Comparison of ENCODE assay signal across 8 cellular contexts in the genomic region with DNA sequence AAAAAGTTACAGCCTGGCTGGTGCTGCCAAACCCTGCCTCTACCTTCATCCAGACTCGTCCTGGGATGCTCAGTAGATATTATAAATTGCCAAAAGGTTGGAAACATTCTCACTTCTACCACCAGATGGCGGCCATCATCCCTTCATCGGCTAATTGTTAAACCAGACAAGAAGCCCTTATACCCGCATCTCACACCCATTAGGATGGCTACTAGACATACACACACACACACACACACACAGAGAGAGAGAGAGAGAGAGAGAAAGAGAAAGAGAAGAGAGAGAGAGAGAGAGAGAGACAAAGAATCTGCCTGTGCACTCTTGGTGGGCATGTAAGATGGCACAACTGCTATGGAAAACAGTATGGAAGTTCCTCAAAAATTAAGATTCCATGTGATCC. TPM values are rescaled to one million over a fixed set of nuclear protein-coding genes. Genes with fewer than 3 reads are reported as not detected.
DNase-seq lines count a peak whose midpoint lies in the region; ATAC-seq and TF ChIP-seq lines count a peak whose summit lies in the region.

No MANE protein-coding gene starts in this region.

- no TSS peak for BruUV-seq in PC-9 (replicated peaks; lab: Mats Ljungman, UMichigan)

- H3K27ac Mint-ChIP-seq in IgD-negative memory B cell, result peak overlapping the region; percentile 49 to 90 (median 55)

- H3K4me1 ChIP-seq in PC-9 (replicated peaks; ENCODE audit: insufficient read depth) (no peaks in the 10 kb centered on the region), transverse colon (no peaks in the 10 kb centered on the region)

- POLR2A ChIA-PET in PC-9 (lab: Charles Lee; ENCODE audit: unreplicated experiment), result no interaction called here

- in situ Hi-C loops in transverse colon (cut with MboI; ENCODE audit: low pct_ligation_motif_present in 1 of 4, low pct_unique_long_range_greater_than_20kb in 1 of 4, low sequenced_read_pairs in 3 of 4), result no loop called here

- H3K36me3 ChIP-seq in PC-9 (ENCODE audit: low read depth) (no peaks in the 10 kb centered on the region), transverse colon (no peaks in the 10 kb centered on the region)

- H4K20me1 ChIP-seq in PC-9 (ENCODE audit: insufficient read depth), result no peaks in the 10 kb centered on the region

- H3K9me3 ChIP-seq in PC-9 (ENCODE audit: insufficient read depth, low read depth), result no peaks in the 10 kb centered on the region
- no peaks in the 10 kb centered on the region for H3K9me3 ChIP-seq in transverse colon

- TF ChIP-seq CTCF in PC-9 (conservative IDR thresholded peaks at IDR 0.05), result peak; percentile 84
- TF ChIP-seq CTCF in fibroblast of pulmonary artery (IDR thresholded peaks at IDR 0.05; ENCODE audit: low read length, missing control alignments), result peak; percentile 69
- TF ChIP-seq CTCF in transverse colon (IDR thresholded peaks at IDR 0.05), result peak; percentile 61 to 75 (median 66)

- peaks cover 15 to 24% (median 17%) of the 10 kb centered on the region in 3 donors for H3K4me1 Mint-ChIP-seq in IgD-negative memory B cell

- no peak overlapping the region for H3K4me3 ChIP-seq in PC-9
- H3K4me3 ChIP-seq in fibroblast of pulmonary artery (replicated peaks; ENCODE audit: low read depth, low read length), result no peak overlapping the region
- no peak overlapping the region for H3K4me3 ChIP-seq in transverse colon

- H3K4me3 Mint-ChIP-seq in IgD-negative memory B cell, result peak overlapping the region in 3 of 4 donors; percentile 1 to 17 (median 8)

- H3K27ac ChIP-seq in PC-9 (no peak overlapping the region), transverse colon (no peak overlapping the region)

- H3K27me3 ChIP-seq in PC-9 (ENCODE audit: insufficient read depth, low read depth), result no peaks in the 10 kb centered on the region
- peaks cover 6% of the 10 kb centered on the region for H3K27me3 ChIP-seq in transverse colon

- H3K9me3 Mint-ChIP-seq in IgD-negative memory B cell, result no peaks in the 10 kb centered on the region

- intact Hi-C loops in PC-9 (cut with micrococcal nuclease; ENCODE audit: unreplicated experiment), result loop anchor here (1.0 to 10.0 kb wide), 5 partner anchors 58 to 1175 kb away; partner anchors contain the start of genes C1QBP and NUP88
- intact Hi-C loops in transverse colon (cut with DNase I; ENCODE audit: low total_unique reads), result no loop called here

- no peaks in the 10 kb centered on the region for H3K79me2 ChIP-seq in PC-9 (ENCODE audit: low read depth)

- TF ChIP-seq POLR2A in transverse colon (IDR thresholded peaks at IDR 0.05), result no peak

- no peaks in the 10 kb centered on the region for H3K27me3 Mint-ChIP-seq in IgD-negative memory B cell

- CTCF ChIA-PET in PC-9 (lab: Charles Lee), result interaction anchor here (0.6 to 0.7 kb wide), 4 partner anchors 62 to 304 kb away, joined by 3 to 7 read pairs (median 4); no protein-coding TSS in a partner anchor

- no peaks in the 10 kb centered on the region for H3K9me2 ChIP-seq in PC-9 (ENCODE audit: insufficient read depth)

- no peak for TF ChIP-seq EP300 in transverse colon (IDR thresholded peaks at IDR 0.05; ENCODE audit: low read depth)

- no peak for ATAC-seq in HG03442 (IDR thresholded peaks at IDR 0.05; ENCODE audit: unreplicated experiment)

- H2AFZ ChIP-seq in PC-9, result no peak overlapping the region

- H3F3A ChIP-seq in PC-9 (ENCODE audit: insufficient read depth, low read depth), result no peaks in the 10 kb centered on the region

- no peak overlapping the region for H3K4me2 ChIP-seq in PC-9

- peak; percentile 59 for DNase-seq in D341Med (ENCODE audit: low spot score)
- DNase-seq in PC-9, result peak; percentile 59
- DNase-seq in activated T-cell treated with anti-CD3 and anti-CD28 coated beads, Interleukin-2, amount 50 U/mL, for 48 hours, result peak; percentile 70 to 71
- DNase-seq in fibroblast of pulmonary artery (ENCODE audit: low read depth), result peak; percentile 88
- DNase-seq in non-pigmented ciliary epithelial cell (ENCODE audit: low read depth), result peak; percentile 46
- DNase-seq in transverse colon, result peak; percentile 63

- peaks cover 3% of the 10 kb centered on the region for H3K36me3 Mint-ChIP-seq in IgD-negative memory B cell

- WGBS in transverse colon (ENCODE audit: low coverage in 1 of 2), 2 donors, result 0% methylated on average over 1 to 4 of the region's 4 CpGs

RNA-seq across cellular contexts. Expression of gene SCIMP, which starts 15.0 kb away (rescaled TPM):
- 325 TPM for polyA plus RNA-seq in IgD-negative memory B cell
- total RNA-seq in PC-9 (2021), result not detected in 2 replicates
- total RNA-seq in transverse colon, result 1 to 10 TPM in 2 of 4 donors, under 1 TPM in 1, not detected in 1; 0.82 to 9.1 (median 2.6) TPM

RNA-seq across cellular contexts. Expression of gene RABEP1, which starts 32.5 kb away (rescaled TPM):
- 62.9 TPM for polyA plus RNA-seq in IgD-negative memory B cell
- total RNA-seq in PC-9 (2021), result 41.9 and 53.0 TPM in 2 replicates
- total RNA-seq in transverse colon, result 10 to 100 TPM; 23.6 to 43.8 (median 36.0) TPM

RNA-seq across cellular contexts. Expression of gene ZNF594, which starts 57.9 kb away (rescaled TPM):
- polyA plus RNA-seq in IgD-negative memory B cell, result 2.1 TPM
- total RNA-seq in PC-9 (2021), result 14.0 and 18.4 TPM in 2 replicates
- 10 to 100 TPM in 1 of 4 donors, 1 to 10 TPM in 3; 1.5 to 17.0 (median 4.5) TPM for total RNA-seq in transverse colon
